ENCODE assay signal across 8 cellular contexts in the genomic region with DNA sequence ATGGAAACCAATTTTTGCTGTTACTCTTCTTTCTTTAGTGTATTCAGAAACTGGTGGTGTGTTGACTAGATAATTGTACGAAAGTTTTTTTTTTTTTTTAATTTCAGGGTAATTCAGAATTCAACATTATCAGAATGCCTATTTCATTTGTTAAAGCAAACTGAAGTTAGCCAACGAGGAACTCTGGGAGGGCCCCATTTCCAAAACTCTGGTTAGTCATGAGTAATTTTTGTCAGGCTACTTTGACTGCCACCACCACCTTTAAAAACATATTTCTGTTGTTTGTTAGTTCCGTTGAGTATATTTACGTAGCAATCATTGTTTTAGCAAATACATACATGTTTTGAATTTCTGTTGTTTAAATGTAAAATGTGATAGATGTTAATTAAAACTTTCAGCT. TPM values are rescaled to one million over a fixed set of nuclear protein-coding genes. Genes with fewer than 3 reads are reported as not detected.
DNase-seq lines count a peak whose midpoint lies in the region; ATAC-seq, FAIRE-seq and TF ChIP-seq lines count a peak whose summit lies in the region.

No MANE protein-coding gene starts in this region.

- peak overlapping the region; percentile 96 for H3K4me3 Mint-ChIP-seq in T-helper 17 cell

- peak; percentile 62 for FAIRE-seq in H54 (lab: Jason Lieb, UNC)

- H3K4me1 Mint-ChIP-seq in T-helper 17 cell, result peaks cover 34% of the 10 kb centered on the region

- peaks cover 5% of the 10 kb centered on the region for H3K36me3 Mint-ChIP-seq in T-helper 17 cell (ENCODE audit: low read depth)

- ATAC-seq in T-helper 17 cell, result no peak
- no peak for ATAC-seq in HG02642 (IDR thresholded peaks at IDR 0.05; ENCODE audit: poor library complexity, unreplicated experiment)
- ATAC-seq in HG02973 (IDR thresholded peaks at IDR 0.05; ENCODE audit: unreplicated experiment), result no peak

- H3K4me3 ChIP-seq in fibroblast of the aortic adventitia (ENCODE audit: low read depth, low read length), result peak overlapping the region; percentile 98
- peak overlapping the region; percentile 79 for H3K4me3 ChIP-seq in skeletal muscle cell (ENCODE audit: low read depth, low read length)

- H3K9me3 ChIP-seq in T-helper 17 cell (ENCODE audit: control insufficient read depth, low read length, poor library complexity, severe bottlenecking), result no peaks in the 10 kb centered on the region

- no peaks in the 10 kb centered on the region for H3K27me3 Mint-ChIP-seq in T-helper 17 cell

- peak overlapping the region; percentile 97 for H3K27ac Mint-ChIP-seq in T-helper 17 cell

- no peak for TF ChIP-seq CTCF in fibroblast of the aortic adventitia (IDR thresholded peaks at IDR 0.05; ENCODE audit: insufficient read depth, low read length)

- DNase-seq in H54 (ENCODE audit: insufficient read length, low spot score), result no peak
- DNase-seq in T-helper 17 cell, result no peak
- peak; percentile 38 for DNase-seq in fibroblast of the aortic adventitia (ENCODE audit: low read depth)
- DNase-seq in skeletal muscle cell (ENCODE audit: low read depth), result no peak
- no peak for DNase-seq in activated CD4-positive, CD25-positive, alpha-beta regulatory T cell (lab: John Stamatoyannopoulos, UW)
- no peak for DNase-seq in effector CD4-positive, alpha-beta T cell

- TF ChIP-seq POLR2A in H54 (IDR thresholded peaks at IDR 0.05; ENCODE audit: low read depth, low read length), result no peak

RNA-seq across cellular contexts. Expression of gene ZKSCAN8, which starts 0.8 kb away (rescaled TPM):
- total RNA-seq in T-helper 17 cell (10 to 100 TPM; 20.2 to 24.6 TPM), fibroblast of the aortic adventitia (ENCODE audit: low replicate concordance) (16.4 and 21.2 TPM in 2 replicates)

RNA-seq across cellular contexts. Expression of gene ZSCAN16, which starts 18.0 kb away (rescaled TPM):
- total RNA-seq in T-helper 17 cell, result 1 to 10 TPM; 7.8 to 8.3 TPM
- total RNA-seq in fibroblast of the aortic adventitia (ENCODE audit: low replicate concordance), result 2.9 and 4.2 TPM in 2 replicates
